In genomic region chr1:157011845-157012244, GRCh38 we compare ENCODE assay signal across 8 cellular contexts.
"Had no signal": no experiment of that assay in that cellular context is flagged by ENCODE, and none has a peak within 500 bp of the region (broad histone marks: within the 10 kb centered on the region; RNA-seq: fewer than 3 reads in every experiment).

No MANE protein-coding gene starts in this region.

- FAIRE-seq: HepG2, HTR-8/SVneo, K562 had no signal

- DNase-seq: IMR-90, KBM-7, KG1 had no signal

- H3K4me3 ChIP-seq: K562 had no signal

- H3K27ac ChIP-seq: HL-60, KMS-11 had no signal
